13 cellular contexts compared by ENCODE assay signal in genomic region chr2:240449764-240450531, GRCh38. TPM values are rescaled to one million over a fixed set of nuclear protein-coding genes. Genes with fewer than 3 reads are reported as not detected.
A peak's percentile ranks its signal among the peaks of the same experiment; 100 is the strongest.
DNase-seq lines count a peak whose midpoint lies in the region; ATAC-seq and TF ChIP-seq lines count a peak whose summit lies in the region.
"Had no signal": no experiment of that assay in that cellular context is flagged by ENCODE, and none has a peak within 500 bp of the region (broad histone marks: within the 10 kb centered on the region; RNA-seq: fewer than 3 reads in every experiment).

No MANE protein-coding gene starts in this region.

- no peak overlapping the region for H2BK5ac ChIP-seq in mesendoderm (ENCODE audit: low read length)

- H3K36me3 Mint-ChIP-seq in brain = peaks cover 5% of the 10 kb centered on the region

- TF ChIP-seq POLR2A in GM18505 (IDR thresholded peaks at IDR 0.05; ENCODE audit: borderline replicate concordance, extremely low read depth, insufficient read depth, insufficient read length) = no peak

- no peak overlapping the region for H2AK5ac ChIP-seq in mesendoderm (ENCODE audit: low read length)

- no peak overlapping the region for H2BK15ac ChIP-seq in mesendoderm (replicated peaks; ENCODE audit: low read depth)

- no CpG with 5 or more reads among the region's 22 CpGs for WGBS in mesendoderm (ENCODE audit: extremely low coverage, insufficient coverage, low lambda C conversion rate)

- DNase-seq in D341Med (ENCODE audit: low spot score) (peak; percentile 90), Karpas-422 (peak; percentile 53), mesendoderm (peak; percentile 46), ascending aorta (ENCODE audit: low spot score in 2 of 2) (no peak), anterior cingulate cortex (lab: John Stamatoyannopoulos, UW) (no peak)
- DNase-seq: activated CD4-positive, alpha-beta T cell treated with anti-CD3 and anti-CD28 coated beads, Interleukin-2, amount 50 U/mL, for 48 hours; MM.1S; stimulated activated naive CD8-positive, alpha-beta T cell treated with anti-CD3 and anti-CD28 coated beads, Interleukin-15, Interleukin-2, amounts not matched to agents 100 U/mL and 50 U/mL, for 24 hours had no signal

- H3K56ac ChIP-seq in mesendoderm (ENCODE audit: low read length) = no peak overlapping the region

- no peak overlapping the region for H2BK120ac ChIP-seq in mesendoderm (ENCODE audit: low read depth, low read length)

- intact Hi-C loops in ascending aorta (cut with DNase I) = no loop called here

- no peak overlapping the region for H3K4ac ChIP-seq in mesendoderm (ENCODE audit: low read depth, low read length)

- H3K27me3 ChIP-seq in Karpas-422 (ENCODE audit: low read length) (no peaks in the 10 kb centered on the region), mesendoderm (ENCODE audit: insufficient read depth, low read length, poor library complexity) (peaks cover 11% of the 10 kb centered on the region), ascending aorta (no peaks in the 10 kb centered on the region)
- H3K27me3 ChIP-seq: adrenal gland had no signal

- no peaks in the 10 kb centered on the region for H3K79me1 ChIP-seq in mesendoderm (ENCODE audit: low read length)

- H3K79me2 ChIP-seq in Karpas-422 (ENCODE audit: low read length) (no peaks in the 10 kb centered on the region), mesendoderm (ENCODE audit: control insufficient read depth, insufficient read depth, low read length) (no peaks in the 10 kb centered on the region)

- H3K9me3 ChIP-seq in Karpas-422 (ENCODE audit: low read length) (no peaks in the 10 kb centered on the region), ascending aorta (no peaks in the 10 kb centered on the region)
- H3K9me3 ChIP-seq: adrenal gland had no signal

- no peak overlapping the region for H2AFZ ChIP-seq in Karpas-422 (ENCODE audit: low read length)

- no peaks in the 10 kb centered on the region for H3K9me2 ChIP-seq in Karpas-422 (replicated peaks; ENCODE audit: insufficient read depth, low read length)

- H3K27ac ChIP-seq in Karpas-422 (ENCODE audit: low read length) (no peak overlapping the region), mesendoderm (ENCODE audit: low read depth, low read length) (no peak overlapping the region), ascending aorta (no peak overlapping the region)
- H3K27ac ChIP-seq: adrenal gland, SK-N-MC had no signal

- H3K27me3 Mint-ChIP-seq in brain = peaks cover 4% of the 10 kb centered on the region

- no peaks in the 10 kb centered on the region for H3K9me3 Mint-ChIP-seq in brain

- no peak overlapping the region for H4K5ac ChIP-seq in mesendoderm (ENCODE audit: low read length)

- H3K4me2 ChIP-seq in Karpas-422 (ENCODE audit: low read depth, low read length, poor library complexity, severe bottlenecking) (peak overlapping the region; percentile 26), mesendoderm (ENCODE audit: low read length) (no peak overlapping the region)

- no peak overlapping the region for H4K8ac ChIP-seq in mesendoderm (ENCODE audit: low read depth, low read length)

- no peak overlapping the region for H3K23ac ChIP-seq in mesendoderm (ENCODE audit: low read length)

- H3K4me3 ChIP-seq in Karpas-422 (ENCODE audit: low read length) (no peak overlapping the region), mesendoderm (ENCODE audit: low read length) (no peak overlapping the region), ascending aorta (no peak overlapping the region)
- H3K4me3 ChIP-seq: adrenal gland, SK-N-MC had no signal

- no peak overlapping the region for H3K18ac ChIP-seq in mesendoderm (ENCODE audit: low read length)

- H3K4me3 Mint-ChIP-seq in brain = peak overlapping the region; percentile 27 to 82 (median 48)

- no peak overlapping the region for H3K9ac ChIP-seq in Karpas-422 (ENCODE audit: low read length)
- H3K9ac ChIP-seq in mesendoderm (ENCODE audit: low read length) = no peak overlapping the region

- H3K36me3 ChIP-seq in Karpas-422 (ENCODE audit: insufficient read depth, low read length) = no peaks in the 10 kb centered on the region
- H3K36me3 ChIP-seq in mesendoderm (ENCODE audit: control insufficient read depth, insufficient read depth, low read length) = no peaks in the 10 kb centered on the region
- peaks cover 0 to 10% of the 10 kb centered on the region in 2 donors for H3K36me3 ChIP-seq in ascending aorta
- H3K36me3 ChIP-seq: adrenal gland had no signal

- peaks cover 14% of the 10 kb centered on the region for H3K4me1 ChIP-seq in Karpas-422 (ENCODE audit: low read length)
- peaks cover 3% of the 10 kb centered on the region for H3K4me1 ChIP-seq in mesendoderm (ENCODE audit: control insufficient read depth, low read depth, low read length)
- H3K4me1 ChIP-seq in ascending aorta = peaks cover 10 to 22% of the 10 kb centered on the region in 2 donors

- TF ChIP-seq CTCF in brain (conservative IDR thresholded peaks at IDR 0.05) = no peak
- no peak for TF ChIP-seq CTCF in ascending aorta (IDR thresholded peaks at IDR 0.05)

- ATAC-seq in GM21423 (IDR thresholded peaks at IDR 0.05; ENCODE audit: unreplicated experiment) (no peak), GM18505 (IDR thresholded peaks at IDR 0.05; ENCODE audit: unreplicated experiment) (no peak)
- ATAC-seq: stimulated activated naive CD8-positive, alpha-beta T cell treated with anti-CD3 and anti-CD28 coated beads, Interleukin-15, Interleukin-2, amounts not matched to agents 100 U/mL and 50 U/mL, for 24 hours had no signal

- H4K20me1 ChIP-seq in Karpas-422 (ENCODE audit: insufficient read depth, low read depth, low read length) = peaks cover 12% of the 10 kb centered on the region; the same call in 1 of the 2 replicates

- peak overlapping the region; percentile 54 to 91 (median 81) for H3K27ac Mint-ChIP-seq in brain

- peaks cover 58% of the 10 kb centered on the region for H3K4me1 Mint-ChIP-seq in brain

RNA-seq across cellular contexts. Expression of gene GPC1, which starts 14.5 kb away (rescaled TPM):
- 0.60 and 0.87 TPM in 2 replicates for total RNA-seq in Karpas-422 (2014; rRNA removed; shearing (Covaris generic); ENCODE audit: low replicate concordance)
- 52.7 TPM for polyA plus RNA-seq in brain (ENCODE audit: insufficient read depth, low read depth, low replicate concordance)
- polyA plus RNA-seq in mesendoderm (2013, experiment 1 of 2) = 13.5 TPM
- polyA plus RNA-seq in mesendoderm (2013, experiment 2 of 2) = 14.4 TPM
- 123 TPM for total RNA-seq in ascending aorta

Comparison
In these comparisons a context has a peak if more than half of its experiments do, and no peak if none do; other contexts are left out.
1. DNase-seq: peak in D341Med (single experiment), Karpas-422 (single experiment) and mesendoderm (single experiment); none in ascending aorta (0 of 2) and anterior cingulate cortex (0 of 58).
2. RNA of gene GPC1, which starts 14.5 kb away (total RNA-seq): 123 TPM in ascending aorta (single experiment); 0.60 to 0.87 TPM in Karpas-422; every median in the first group is over 10 times any median in the second.